1 cellular context compared by ENCODE assay signal in genomic region chr7:150937848-150938561, GRCh38.
TF ChIP-seq lines count a peak whose summit lies in the region.

No MANE protein-coding gene starts in this region.

TF ChIP-seq in IMR-90, 13 proteins besides CTCF, POLR2A, EP300 and RAD21:
- no peak for TF ChIP-seq USF2 (IDR thresholded peaks at IDR 0.05; ENCODE audit: low read depth, low read length)
- no peak for TF ChIP-seq FOS (IDR thresholded peaks at IDR 0.05; ENCODE audit: low read depth, low read length)
- no peak for TF ChIP-seq RCOR1 (IDR thresholded peaks at IDR 0.05; ENCODE audit: insufficient replicate concordance, low read length)
- TF ChIP-seq CHD1 (IDR thresholded peaks at IDR 0.05; ENCODE audit: low read depth, low read length), result no peak
- no peak for TF ChIP-seq RFX5 (IDR thresholded peaks at IDR 0.05; ENCODE audit: low read depth, low read length)
- TF ChIP-seq NFE2L2 (IDR thresholded peaks at IDR 0.05; ENCODE audit: low read depth, low read length), result no peak
- no peak for TF ChIP-seq ELK1 (IDR thresholded peaks at IDR 0.05; ENCODE audit: borderline replicate concordance, low read depth, low read length)
- no peak for TF ChIP-seq BHLHE40 (IDR thresholded peaks at IDR 0.05; ENCODE audit: low read depth, low read length)
- no peak for TF ChIP-seq MXI1 (IDR thresholded peaks at IDR 0.05; ENCODE audit: borderline replicate concordance, low read depth, low read length)
- TF ChIP-seq SMC3 (IDR thresholded peaks at IDR 0.05; ENCODE audit: low read depth, low read length), result no peak
- TF ChIP-seq MAFK (IDR thresholded peaks at IDR 0.05; ENCODE audit: low read depth, low read length), result no peak
- TF ChIP-seq MAZ (IDR thresholded peaks at IDR 0.05; ENCODE audit: borderline replicate concordance, low read depth, low read length), result no peak
- no peak for TF ChIP-seq CEBPB (IDR thresholded peaks at IDR 0.05; ENCODE audit: low read depth, low read length)
